In genomic region chr5:79135790-79136553, GRCh38 we compare ENCODE assay signal across 21 cellular contexts. TPM values are rescaled to one million over a fixed set of nuclear protein-coding genes. Genes with fewer than 3 reads are reported as not detected.
"Had no signal": no experiment of that assay in that cellular context is flagged by ENCODE, and none has a peak within 500 bp of the region (broad histone marks: within the 10 kb centered on the region; RNA-seq: fewer than 3 reads in every experiment).

No MANE protein-coding gene starts in this region.

- H3K27ac Mint-ChIP-seq: activated CD4-positive, alpha-beta memory T cell treated with anti-CD3 and anti-CD28 coated beads for 36 hours; activated CD8-positive, alpha-beta memory T cell treated with anti-CD3 and anti-CD28 coated beads, Interleukin-2, amount 10 ng/mL, durations not matched to agents 7 days and 5 days; activated naive CD4-positive, alpha-beta T cell treated with anti-CD3 and anti-CD28 coated beads, Interleukin-2, amount 50 U/mL, for 24 hours; activated T-cell treated with anti-CD3 and anti-CD28 coated beads, Interleukin-2, amount 50 U/mL, for 24 hours; mesothelial cell of epicardium; nephron progenitor cell; type B pancreatic cell had no signal

- H3K36me3 Mint-ChIP-seq: activated CD4-positive, alpha-beta memory T cell treated with anti-CD3 and anti-CD28 coated beads for 36 hours; activated CD8-positive, alpha-beta memory T cell treated with anti-CD3 and anti-CD28 coated beads, Interleukin-2, amount 10 ng/mL, durations not matched to agents 7 days and 5 days; activated naive CD4-positive, alpha-beta T cell treated with anti-CD3 and anti-CD28 coated beads, Interleukin-2, amount 50 U/mL, for 24 hours; mesothelial cell of epicardium; type B pancreatic cell had no signal

- DNase-seq: activated CD4-positive, alpha-beta memory T cell treated with anti-CD3 and anti-CD28 coated beads for 36 hours; activated CD4-positive, alpha-beta T cell treated with anti-CD3 and anti-CD28 coated beads for 1 hour; activated CD8-positive, alpha-beta memory T cell treated with anti-CD3 and anti-CD28 coated beads, Interleukin-2, amount 10 ng/mL, durations not matched to agents 7 days and 5 days; activated effector memory CD4-positive, alpha-beta T cell treated with Interleukin-2 at 50 U/mL for 16 hours; activated T-cell treated with anti-CD3 and anti-CD28 coated beads, Interleukin-2, amount 50 U/mL, for 24 hours; amniotic stem cell; caudate nucleus; heart right ventricle; left cardiac atrium; lower lobe of right lung; nephron progenitor cell; right cardiac atrium; stimulated activated CD4-positive, alpha-beta T cell treated with anti-CD3 and anti-CD28 coated beads, Interleukin-15, amount 100 ng/mL, for 24 hours; stimulated activated CD4-positive, alpha-beta T cell treated with anti-CD3 and anti-CD28 coated beads, Interleukin-4, amount 100 ng/mL, for 1 hour; stimulated activated naive CD4-positive, alpha-beta T cell had no signal

- H3K4me1 ChIP-seq: prostate gland had no signal

- H3K36me3 ChIP-seq: gastroesophageal sphincter, heart right ventricle, lower lobe of right lung, prostate gland had no signal

- H3K9me3 Mint-ChIP-seq: activated naive CD4-positive, alpha-beta T cell treated with anti-CD3 and anti-CD28 coated beads, Interleukin-2, amount 50 U/mL, for 24 hours; mesothelial cell of epicardium had no signal

- H3K27ac ChIP-seq: gastroesophageal sphincter, heart right ventricle, lower lobe of right lung, prostate gland, skin epidermis had no signal

- H3K4me3 Mint-ChIP-seq: activated CD4-positive, alpha-beta memory T cell treated with anti-CD3 and anti-CD28 coated beads for 36 hours; activated CD8-positive, alpha-beta memory T cell treated with anti-CD3 and anti-CD28 coated beads, Interleukin-2, amount 10 ng/mL, durations not matched to agents 7 days and 5 days; activated naive CD4-positive, alpha-beta T cell treated with anti-CD3 and anti-CD28 coated beads, Interleukin-2, amount 50 U/mL, for 24 hours; activated T-cell treated with anti-CD3 and anti-CD28 coated beads, Interleukin-2, amount 50 U/mL, for 24 hours; mesothelial cell of epicardium; nephron progenitor cell; type B pancreatic cell had no signal

- H3K9me3 ChIP-seq: gastroesophageal sphincter, lower lobe of right lung, prostate gland had no signal

- ATAC-seq: activated CD8-positive, alpha-beta memory T cell treated with anti-CD3 and anti-CD28 coated beads, Interleukin-2, amount 10 ng/mL, durations not matched to agents 7 days and 5 days; gastroesophageal sphincter; heart right ventricle; left cardiac atrium; lower lobe of right lung; right cardiac atrium had no signal

- H3K27me3 ChIP-seq: gastroesophageal sphincter, heart right ventricle had no signal

- H3K4me3 ChIP-seq: gastroesophageal sphincter, heart right ventricle, lower lobe of right lung, prostate gland, skin epidermis had no signal

- H3K27me3 Mint-ChIP-seq: activated T-cell treated with anti-CD3 and anti-CD28 coated beads, Interleukin-2, amount 50 U/mL, for 24 hours; type B pancreatic cell had no signal

RNA-seq across cellular contexts. Expression of gene BHMT, which starts 24.4 kb away (rescaled TPM):
- total RNA-seq: activated CD4-positive, alpha-beta memory T cell treated with anti-CD3 and anti-CD28 coated beads for 36 hours; activated CD8-positive, alpha-beta memory T cell treated with anti-CD3 and anti-CD28 coated beads, Interleukin-2, amount 10 ng/mL, durations not matched to agents 7 days and 5 days; heart right ventricle; lower lobe of right lung; mesothelial cell of epicardium had no signal
